ENCODE assay signal across 32 cellular contexts in the genomic region with DNA sequence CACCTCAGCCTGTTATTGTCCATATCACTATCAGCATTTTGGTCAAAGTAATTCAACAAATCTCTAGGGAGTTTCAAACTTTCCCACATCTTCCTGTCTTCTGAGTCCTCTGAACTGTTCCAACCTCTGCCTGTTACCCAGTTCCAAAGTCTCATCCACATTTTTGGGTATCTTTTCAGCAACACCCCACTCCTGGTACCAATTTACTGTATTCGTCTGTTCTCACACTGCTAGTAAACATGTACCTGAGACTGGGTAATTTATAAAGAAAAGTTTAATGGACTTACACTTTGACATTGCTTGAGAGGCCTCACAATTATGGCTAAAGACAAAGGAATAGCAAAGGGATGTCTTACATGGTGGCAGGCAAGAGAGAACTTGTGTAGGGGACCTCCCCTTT.
DNase-seq lines count a peak whose midpoint lies in the region; ATAC-seq, FAIRE-seq and TF ChIP-seq lines count a peak whose summit lies in the region.
"Had no signal": no experiment of that assay in that cellular context is flagged by ENCODE, and none has a peak within 500 bp of the region (broad histone marks: within the 10 kb centered on the region; RNA-seq: fewer than 3 reads in every experiment).

No MANE protein-coding gene starts in this region.

- POLR2A ChIA-PET in HEK293 (lab: Yijun Ruan, JAX) (no interaction called here), K562 (lab: Yijun Ruan, JAX) (interaction anchor here (1.2 kb wide), 1 partner anchor 9 kb away, joined by 5 read pairs; no protein-coding TSS in a partner anchor)

- no peaks in the 10 kb centered on the region for H3K27me3 ChIP-seq in K562 (ENCODE audit: control insufficient read depth in 2 of 2, insufficient read depth in 2 of 2, low read length in 2 of 2)
- H3K27me3 ChIP-seq: BE2C; BLaER1; BLaER1 treated with 17β-estradiol and CSF1 and Interleukin-3, amounts not matched to agents 10 nM and 100 nM had no signal

- in situ Hi-C loops in K562 (cut with MboI): no loop called here

- no peak overlapping the region for H3K4me3 Mint-ChIP-seq in activated T-cell treated with anti-CD3 and anti-CD28 coated beads, Interleukin-2, amount 50 U/mL, for 4 hours
- H3K4me3 Mint-ChIP-seq: B cell; CD14-positive monocyte; CD4-positive, alpha-beta memory T cell; CD4-positive, alpha-beta T cell; CD4-positive, CD25-positive, alpha-beta regulatory T cell; CD8-positive, alpha-beta memory T cell; CD8-positive, alpha-beta T cell had no signal

- H3K4me1 ChIP-seq in HEK293 (ENCODE audit: control insufficient read depth, insufficient read depth, low read length) (no peaks in the 10 kb centered on the region), K562 (replicated peaks in 1 of 2; ENCODE audit: control insufficient read depth in 2 of 2, insufficient read depth in 2 of 2, low read length in 2 of 2) (no peaks in the 10 kb centered on the region)
- H3K4me1 ChIP-seq: A549; BLaER1; BLaER1 treated with 17β-estradiol and CSF1 and Interleukin-3, amounts not matched to agents 10 nM and 100 nM; Caco-2 had no signal

- no peak overlapping the region for H3K27ac ChIP-seq in HEK293 (ENCODE audit: extremely low read depth, low read depth, low read length)
- H3K27ac ChIP-seq in K562 (ENCODE audit: extremely low read depth, low read depth, low read length): no peak overlapping the region
- H3K27ac ChIP-seq: 22Rv1; A549; BLaER1; BLaER1 treated with 17β-estradiol and CSF1 and Interleukin-3, amounts not matched to agents 10 nM and 100 nM; C4-2B had no signal

- WGBS in K562 (ENCODE audit: insufficient coverage, low coverage, missing lambda C conversion rate): 7% methylated on average over 1 of the region's 1 CpG

- no peak overlapping the region for H2AFZ ChIP-seq in K562 (ENCODE audit: low read depth, low read length)

- no peak overlapping the region for H3K4me2 ChIP-seq in K562 (ENCODE audit: insufficient read depth, low read length)
- H3K4me2 ChIP-seq: A549; BLaER1; BLaER1 treated with 17β-estradiol and CSF1 and Interleukin-3, amounts not matched to agents 10 nM and 100 nM had no signal

- CTCF ChIA-PET in HEK293 (lab: Yijun Ruan, JAX) (no interaction called here), K562 (lab: Yijun Ruan, JAX; ENCODE audit: low intra/inter-chr PET ratio) (no interaction called here)

- TF ChIP-seq EP300 in K562 (IDR thresholded peaks at IDR 0.05; ENCODE audit: low read length): no peak

- BruUV-seq in K562 (replicated peaks; lab: Mats Ljungman, UMichigan): no TSS peak

- no peaks in the 10 kb centered on the region for H3K9me1 ChIP-seq in K562 (ENCODE audit: control insufficient read depth, insufficient read depth, low read length)

- FAIRE-seq in K562 (lab: Jason Lieb, UNC): no peak
- FAIRE-seq: A549, D721Med had no signal

- peaks cover 27% of the 10 kb centered on the region for H3K9me3 Mint-ChIP-seq in activated T-cell treated with anti-CD3 and anti-CD28 coated beads, Interleukin-2, amount 50 U/mL, for 4 hours

- H3K36me3 Mint-ChIP-seq in activated T-cell treated with anti-CD3 and anti-CD28 coated beads, Interleukin-2, amount 50 U/mL, for 4 hours (ENCODE audit: insufficient read depth): no peaks in the 10 kb centered on the region
- H3K36me3 Mint-ChIP-seq: CD14-positive monocyte; CD4-positive, alpha-beta memory T cell; CD4-positive, CD25-positive, alpha-beta regulatory T cell; CD8-positive, alpha-beta memory T cell; CD8-positive, alpha-beta T cell had no signal

- no peak for DNase-seq in K562 (ENCODE audit: extremely low read depth in 1 of 4, low spot score in 3 of 4)
- no peak for DNase-seq in stimulated activated CD4-positive, alpha-beta T cell treated with anti-CD3 and anti-CD28 coated beads, Interleukin-15, amount 100 ng/mL, for 24 hours
- DNase-seq in activated T-cell treated with anti-CD3 and anti-CD28 coated beads, Interleukin-2, amount 50 U/mL, for 4 hours: no peak
- DNase-seq: 8988T; ACHN; AML-193; BE2C; C1 segment of cervical spinal cord; Caco-2; Calu3; CD4-positive, alpha-beta memory T cell; CD4-positive, alpha-beta T cell; CD4-positive, CD25-positive, alpha-beta regulatory T cell; CD8-positive, alpha-beta memory T cell; CD8-positive, alpha-beta T cell; COR-L47; DMS 273 treated with DMSO at 0.1 percent for 48 hours; DMS153; DMS53; DMS79; DMS79 treated with DMSO at 0.1 percent for 48 hours; DND-41; EL had no signal

- no peak for TF ChIP-seq CTCF in HEK293 (tag by site-specific recombination; IDR thresholded peaks at IDR 0.05)
- no peak for TF ChIP-seq CTCF in K562 (IDR thresholded peaks at IDR 0.05 in 2 of 3, conservative IDR thresholded peaks at IDR 0.05 in 1 of 3; ENCODE audit: insufficient read depth in 2 of 3, low read depth in 1 of 3, low read length in 3 of 3)

- no peaks in the 10 kb centered on the region for H3K4me1 Mint-ChIP-seq in activated T-cell treated with anti-CD3 and anti-CD28 coated beads, Interleukin-2, amount 50 U/mL, for 4 hours (ENCODE audit: low read depth)
- H3K4me1 Mint-ChIP-seq: B cell; CD4-positive, alpha-beta memory T cell; CD4-positive, CD25-positive, alpha-beta regulatory T cell; CD8-positive, alpha-beta memory T cell had no signal

- H3K9ac ChIP-seq in K562 (ENCODE audit: insufficient read depth in 1 of 2, low read depth in 2 of 2, low read length in 2 of 2): no peak overlapping the region
- H3K9ac ChIP-seq: BLaER1; BLaER1 treated with 17β-estradiol and CSF1 and Interleukin-3, amounts not matched to agents 10 nM and 100 nM had no signal

- H3K4me3 ChIP-seq in HEK293 (ENCODE audit: low read depth, low read length) (no peak overlapping the region), K562 (no peak overlapping the region)
- H3K4me3 ChIP-seq: A549; BLaER1; BLaER1 treated with 17β-estradiol and CSF1 and Interleukin-3, amounts not matched to agents 10 nM and 100 nM had no signal

- TF ChIP-seq POLR2A in K562 (conservative IDR thresholded peaks at IDR 0.05): no peak

- H3K27me3 Mint-ChIP-seq in activated T-cell treated with anti-CD3 and anti-CD28 coated beads, Interleukin-2, amount 50 U/mL, for 4 hours (ENCODE audit: low read depth): no peaks in the 10 kb centered on the region
- H3K27me3 Mint-ChIP-seq: B cell; CD4-positive, alpha-beta memory T cell; CD4-positive, alpha-beta T cell; CD4-positive, CD25-positive, alpha-beta regulatory T cell; CD8-positive, alpha-beta memory T cell had no signal

- intact Hi-C loops in K562 (cut with micrococcal nuclease): no loop called here

- no peak for TF ChIP-seq RAD21 in K562 (CRISPR knock-in tag; conservative IDR thresholded peaks at IDR 0.05 in 1 of 2, IDR thresholded peaks at IDR 0.05 in 1 of 2)

- no peaks in the 10 kb centered on the region for H3K9me3 ChIP-seq in HEK293 (ENCODE audit: control insufficient read depth, insufficient read depth, low read depth, low read length)
- H3K9me3 ChIP-seq in K562 (replicated peaks; ENCODE audit: control insufficient read depth, insufficient read depth, low read depth, low read length): no peaks in the 10 kb centered on the region; the same call in 1 of the 2 replicates
- H3K9me3 ChIP-seq: A549 had no signal

- H3K36me3 ChIP-seq in HEK293 (ENCODE audit: control insufficient read depth in 2 of 2, insufficient read depth in 1 of 2, low read length in 2 of 2): no peaks in the 10 kb centered on the region
- no peaks in the 10 kb centered on the region for H3K36me3 ChIP-seq in K562 (ENCODE audit: control insufficient read depth, insufficient read depth, low read length)
- H3K36me3 ChIP-seq: BLaER1; BLaER1 treated with 17β-estradiol and CSF1 and Interleukin-3, amounts not matched to agents 10 nM and 100 nM had no signal

- H4K20me1 ChIP-seq in K562 (replicated peaks; ENCODE audit: control insufficient read depth, insufficient read depth, low read length): no peaks in the 10 kb centered on the region
- H4K20me1 ChIP-seq: BLaER1; BLaER1 treated with 17β-estradiol and CSF1 and Interleukin-3, amounts not matched to agents 10 nM and 100 nM had no signal

- no peak for ATAC-seq in K562
- ATAC-seq in activated T-cell treated with anti-CD3 and anti-CD28 coated beads, Interleukin-2, amount 50 U/mL, for 4 hours: no peak
- ATAC-seq: A549; CD8-positive, alpha-beta T cell had no signal

- no peaks in the 10 kb centered on the region for H3K79me2 ChIP-seq in K562 (ENCODE audit: control insufficient read depth, insufficient read depth, low read length)

TF ChIP-seq in HEK293, 187 proteins besides CTCF, POLR2A, EP300 and RAD21:
- no peak for TF ChIP-seq ZNF248 (tag by site-specific recombination; IDR thresholded peaks at IDR 0.05)
- TF ChIP-seq ZNF707 (tag by site-specific recombination; IDR thresholded peaks at IDR 0.05): peak; percentile 54

TF ChIP-seq in K562, 482 proteins besides CTCF, POLR2A, EP300 and RAD21:
- peak; percentile 94 for TF ChIP-seq ZNF707 (CRISPR knock-in tag; conservative IDR thresholded peaks at IDR 0.05)
- 0 out of 2 replicates have a peak, but pooled peaks have one; percentile 40 for TF ChIP-seq TRIM28 (IDR thresholded peaks at IDR 0.05)
- no peak for TF ChIP-seq YBX1 (IDR thresholded peaks at IDR 0.05)
